In genomic region chr1:109822749-109823542, GRCh38 we compare ENCODE assay signal across 16 cellular contexts. TPM values are rescaled to one million over a fixed set of nuclear protein-coding genes. Genes with fewer than 3 reads are reported as not detected.
DNase-seq lines count a peak whose midpoint lies in the region; ATAC-seq and TF ChIP-seq lines count a peak whose summit lies in the region.
"Had no signal": no experiment of that assay in that cellular context is flagged by ENCODE, and none has a peak within 500 bp of the region (broad histone marks: within the 10 kb centered on the region; RNA-seq: fewer than 3 reads in every experiment).

No MANE protein-coding gene starts in this region.

- DNase-seq in activated CD4-positive, alpha-beta T cell treated with anti-CD3 and anti-CD28 coated beads, Interleukin-2, amount 10 ng/mL, durations not matched to agents 24 days and 14 days: peak; percentile 60
- DNase-seq in activated CD4-positive, alpha-beta T cell treated with anti-CD3 and anti-CD28 coated beads for 1 hour: no peak
- no peak for DNase-seq in breast epithelium (ENCODE audit: low spot score in 2 of 2)
- DNase-seq: activated T-cell treated with anti-CD3 and anti-CD28 coated beads for 4 hours, NCI-H1092, NCI-H526 treated with DMSO at 0.1 percent for 48 hours, SHP77 treated with DMSO at 0.1 percent for 48 hours had no signal

- no peaks in the 10 kb centered on the region for H3K36me3 Mint-ChIP-seq in activated CD4-positive, alpha-beta T cell treated with anti-CD3 and anti-CD28 coated beads, Interleukin-2, amount 10 ng/mL, durations not matched to agents 24 days and 14 days (ENCODE audit: low read depth)
- H3K36me3 Mint-ChIP-seq in T-helper 1 cell treated with Interleukin-12 subunit alpha and Interleukin-12 subunit beta and Interleukin-4 antibody, amounts not matched to agents 30 μg/mL and 1 μg/mL, for 36 hours (ENCODE audit: low read depth): no peaks in the 10 kb centered on the region

- WGBS in gastroesophageal sphincter (ENCODE audit: low coverage in 1 of 2), 2 donors: 90 to 96% methylated on average over 3 to 4 of the region's 6 CpGs

- peak overlapping the region in 3 of 4 donors; percentile 25 to 63 (median 60) for H3K27ac ChIP-seq in gastroesophageal sphincter
- H3K27ac ChIP-seq in subcutaneous abdominal adipose tissue (ENCODE audit: low read depth, low read length): peak overlapping the region; percentile 92
- H3K27ac ChIP-seq in breast epithelium: peak overlapping the region in 1 of 2 donors; percentile 86
- H3K27ac ChIP-seq: brain microvascular endothelial cell, epithelial cell of prostate, testis had no signal

- ATAC-seq in gastroesophageal sphincter (no peak), GM19452 (IDR thresholded peaks at IDR 0.05; ENCODE audit: unreplicated experiment) (no peak), GM19023 (IDR thresholded peaks at IDR 0.05; ENCODE audit: unreplicated experiment) (no peak)

- intact Hi-C loops in activated CD4-positive, alpha-beta T cell treated with anti-CD3 and anti-CD28 coated beads, Interleukin-2, amount 10 ng/mL, durations not matched to agents 24 days and 14 days (cut with micrococcal nuclease): no loop called here
- intact Hi-C loops in breast epithelium (cut with DNase I; ENCODE audit: low total_unique reads): no loop called here

- H3K36me3 ChIP-seq in gastroesophageal sphincter: no peaks in the 10 kb centered on the region
- H3K36me3 ChIP-seq in subcutaneous abdominal adipose tissue (ENCODE audit: control insufficient read depth in 5 of 5, insufficient read depth in 5 of 5, low read length in 5 of 5): no peaks in the 10 kb centered on the region
- no peaks in the 10 kb centered on the region for H3K36me3 ChIP-seq in breast epithelium
- H3K36me3 ChIP-seq: brain microvascular endothelial cell had no signal

- peaks cover 3% of the 10 kb centered on the region for H3K9me3 Mint-ChIP-seq in activated CD4-positive, alpha-beta T cell treated with anti-CD3 and anti-CD28 coated beads, Interleukin-2, amount 10 ng/mL, durations not matched to agents 24 days and 14 days
- no peaks in the 10 kb centered on the region for H3K9me3 Mint-ChIP-seq in T-helper 1 cell treated with Interleukin-12 subunit alpha and Interleukin-12 subunit beta and Interleukin-4 antibody, amounts not matched to agents 30 μg/mL and 1 μg/mL, for 36 hours

- H3K27ac Mint-ChIP-seq in activated CD4-positive, alpha-beta T cell treated with anti-CD3 and anti-CD28 coated beads, Interleukin-2, amount 10 ng/mL, durations not matched to agents 24 days and 14 days: peak overlapping the region; percentile 74
- peak overlapping the region; percentile 59 for H3K27ac Mint-ChIP-seq in T-helper 1 cell treated with Interleukin-12 subunit alpha and Interleukin-12 subunit beta and Interleukin-4 antibody, amounts not matched to agents 30 μg/mL and 1 μg/mL, for 36 hours

- no peak for TF ChIP-seq EP300 in gastroesophageal sphincter (IDR thresholded peaks at IDR 0.05)

- no peak overlapping the region for H3K4me3 ChIP-seq in gastroesophageal sphincter
- H3K4me3 ChIP-seq in subcutaneous abdominal adipose tissue (ENCODE audit: low read depth in 1 of 5, low read length in 5 of 5): no peak overlapping the region
- H3K4me3 ChIP-seq in breast epithelium: no peak overlapping the region
- H3K4me3 ChIP-seq: testis had no signal

- TF ChIP-seq POLR2A in gastroesophageal sphincter (IDR thresholded peaks at IDR 0.05) (no peak), breast epithelium (IDR thresholded peaks at IDR 0.05) (no peak)

- no peaks in the 10 kb centered on the region for H3K9me3 ChIP-seq in gastroesophageal sphincter
- H3K9me3 ChIP-seq in subcutaneous abdominal adipose tissue (ENCODE audit: control insufficient read depth in 5 of 5, low read length in 5 of 5): no peaks in the 10 kb centered on the region
- no peaks in the 10 kb centered on the region for H3K9me3 ChIP-seq in breast epithelium
- H3K9me3 ChIP-seq: testis had no signal

- no peaks in the 10 kb centered on the region for H3K27me3 ChIP-seq in gastroesophageal sphincter
- H3K27me3 ChIP-seq in subcutaneous abdominal adipose tissue (ENCODE audit: control insufficient read depth in 5 of 5, insufficient read depth in 4 of 5, low read length in 5 of 5): no peaks in the 10 kb centered on the region
- no peaks in the 10 kb centered on the region for H3K27me3 ChIP-seq in breast epithelium
- H3K27me3 ChIP-seq: brain microvascular endothelial cell, testis had no signal

- H3K4me3 Mint-ChIP-seq in activated CD4-positive, alpha-beta T cell treated with anti-CD3 and anti-CD28 coated beads, Interleukin-2, amount 10 ng/mL, durations not matched to agents 24 days and 14 days: no peak overlapping the region
- no peak overlapping the region for H3K4me3 Mint-ChIP-seq in T-helper 1 cell treated with Interleukin-12 subunit alpha and Interleukin-12 subunit beta and Interleukin-4 antibody, amounts not matched to agents 30 μg/mL and 1 μg/mL, for 36 hours

- peaks cover 33% of the 10 kb centered on the region for H3K4me1 Mint-ChIP-seq in activated CD4-positive, alpha-beta T cell treated with anti-CD3 and anti-CD28 coated beads, Interleukin-2, amount 10 ng/mL, durations not matched to agents 24 days and 14 days
- H3K4me1 Mint-ChIP-seq in T-helper 1 cell treated with Interleukin-12 subunit alpha and Interleukin-12 subunit beta and Interleukin-4 antibody, amounts not matched to agents 30 μg/mL and 1 μg/mL, for 36 hours (ENCODE audit: low read depth): peaks cover 45% of the 10 kb centered on the region

- H3K9ac ChIP-seq in subcutaneous abdominal adipose tissue (ENCODE audit: low read length in 5 of 5): peak overlapping the region in 1 of 5 donors; percentile 16

- H3K27me3 Mint-ChIP-seq in activated CD4-positive, alpha-beta T cell treated with anti-CD3 and anti-CD28 coated beads, Interleukin-2, amount 10 ng/mL, durations not matched to agents 24 days and 14 days: no peaks in the 10 kb centered on the region
- H3K27me3 Mint-ChIP-seq in T-helper 1 cell treated with Interleukin-12 subunit alpha and Interleukin-12 subunit beta and Interleukin-4 antibody, amounts not matched to agents 30 μg/mL and 1 μg/mL, for 36 hours (ENCODE audit: low read depth): no peaks in the 10 kb centered on the region

- TF ChIP-seq CTCF in gastroesophageal sphincter (IDR thresholded peaks at IDR 0.05) (no peak), breast epithelium (IDR thresholded peaks at IDR 0.05) (no peak)

- H3K4me1 ChIP-seq in gastroesophageal sphincter: peaks cover 0 to 54% (median 24%) of the 10 kb centered on the region in 3 donors
- H3K4me1 ChIP-seq in subcutaneous abdominal adipose tissue (ENCODE audit: control insufficient read depth in 5 of 5, insufficient read depth in 5 of 5, low read length in 5 of 5): peaks cover 19 to 90% (median 82%) of the 10 kb centered on the region in 5 donors
- peaks cover 0 to 6% of the 10 kb centered on the region in 2 donors for H3K4me1 ChIP-seq in breast epithelium

RNA-seq across cellular contexts. Expression of gene EPS8L3, which starts 59.2 kb away (rescaled TPM):
- total RNA-seq in activated CD4-positive, alpha-beta T cell treated with anti-CD3 and anti-CD28 coated beads, Interleukin-2, amount 10 ng/mL, durations not matched to agents 24 days and 14 days: not detected in 2 replicates
- under 1 TPM in 1 of 4 donors, not detected in 3; 0.12 TPM for total RNA-seq in gastroesophageal sphincter
- 1 to 10 TPM in 1 of 3 donors, not detected in 2; 3.6 TPM for total RNA-seq in breast epithelium
- total RNA-seq: A172 had no signal
